11 cellular contexts compared by ENCODE assay signal in genomic region chr4:140567722-140568121, GRCh38. TPM values are rescaled to one million over a fixed set of nuclear protein-coding genes. Genes with fewer than 3 reads are reported as not detected.
DNase-seq lines count a peak whose midpoint lies in the region.
"Had no signal": no experiment of that assay in that cellular context is flagged by ENCODE, and none has a peak within 500 bp of the region (broad histone marks: within the 10 kb centered on the region; RNA-seq: fewer than 3 reads in every experiment).

No MANE protein-coding gene starts in this region.

- H3K4me2 ChIP-seq in neuronal stem cell (ENCODE audit: insufficient read depth, low read length, poor library complexity, severe bottlenecking), result peak overlapping the region; percentile 45

- H3K79me1 ChIP-seq in neuronal stem cell (ENCODE audit: low read depth, low read length), result no peaks in the 10 kb centered on the region

- no peak overlapping the region for H4K8ac ChIP-seq in neuronal stem cell (ENCODE audit: low read depth, low read length)

- H3K9me3 ChIP-seq in neuronal stem cell (replicated peaks in 1 of 2; ENCODE audit: control insufficient read depth in 2 of 2, insufficient read depth in 1 of 2, low read depth in 1 of 2, low read length in 2 of 2), result peaks cover 0 to 4% of the 10 kb centered on the region in 2 donors

- no peak overlapping the region for H2BK12ac ChIP-seq in neuronal stem cell (ENCODE audit: low read length)

- H2BK15ac ChIP-seq in neuronal stem cell (ENCODE audit: low read length), result no peak overlapping the region

- no peak overlapping the region for H2BK5ac ChIP-seq in neuronal stem cell (ENCODE audit: low read length)

- peak; percentile 1 for DNase-seq in EL
- DNase-seq in NCI-H2227 treated with DMSO at 0.1 percent for 48 hours (lab: John Stamatoyannopoulos, UW), result peak; percentile 11
- peak; percentile 19 for DNase-seq in germinal center (ENCODE audit: low spot score)
- peak; percentile 12 for DNase-seq in neuronal stem cell (ENCODE audit: low spot score)
- no peak for DNase-seq in SHP77 treated with DMSO at 0.1 percent for 48 hours (lab: John Stamatoyannopoulos, UW)
- no peak for DNase-seq in stimulated activated naive CD4-positive, alpha-beta T cell treated with Interleukin-2 at 50 U/mL for 16 hours (lab: John Stamatoyannopoulos, UW)
- DNase-seq in hypothalamus (lab: John Stamatoyannopoulos, UW), result no peak
- DNase-seq in OCI-M1 (lab: John Stamatoyannopoulos, UW), result no peak
- DNase-seq: NCI-H1417 treated with DMSO at 0.1 percent for 48 hours had no signal

- no peak overlapping the region for H3K9ac ChIP-seq in neuronal stem cell (ENCODE audit: low read depth, low read length, poor library complexity)

- no CpG with 5 or more reads among the region's 18 CpGs for WGBS in neuronal stem cell (ENCODE audit: extremely low coverage in 2 of 2, insufficient read length in 2 of 2, insufficient replicate concordance in 1 of 2), 2 donors

- H3K27me3 ChIP-seq in neuronal stem cell (ENCODE audit: control insufficient read depth in 3 of 3, insufficient read depth in 3 of 3, low read depth in 1 of 3, low read length in 3 of 3), result peaks cover 9 to 73% (median 39%) of the 10 kb centered on the region in 3 experiments
- H3K27me3 ChIP-seq: ovary had no signal

- H3K4me3 ChIP-seq in neuronal stem cell (ENCODE audit: low read length in 2 of 2), result peak overlapping the region in 1 of 2 donors; percentile 4
- H3K4me3 ChIP-seq: ovary had no signal

- no peak overlapping the region for H3K27ac ChIP-seq in neuronal stem cell (replicated peaks; ENCODE audit: low read length)
- H3K27ac ChIP-seq: ovary, upper lobe of left lung had no signal

- no peak overlapping the region for H3K4ac ChIP-seq in neuronal stem cell (ENCODE audit: low read length)

- H2BK120ac ChIP-seq in neuronal stem cell (ENCODE audit: low read depth, low read length), result no peak overlapping the region

- H3K18ac ChIP-seq in neuronal stem cell (ENCODE audit: low read length), result no peak overlapping the region

- no peaks in the 10 kb centered on the region for H3K36me3 ChIP-seq in neuronal stem cell (replicated peaks in 1 of 2; ENCODE audit: control insufficient read depth in 2 of 2, insufficient read depth in 2 of 2, low read length in 2 of 2)
- H3K36me3 ChIP-seq: ovary, upper lobe of left lung had no signal

- no peak overlapping the region for H2AK5ac ChIP-seq in neuronal stem cell (ENCODE audit: low read depth, low read length)

- H3K4me1 ChIP-seq in neuronal stem cell (ENCODE audit: control insufficient read depth in 2 of 2, insufficient read depth in 1 of 2, low read depth in 1 of 2, low read length in 2 of 2), result peaks cover 6 to 7% of the 10 kb centered on the region in 2 donors

- no peak overlapping the region for H4K91ac ChIP-seq in neuronal stem cell (ENCODE audit: low read depth, low read length, poor library complexity)

- H3K14ac ChIP-seq in neuronal stem cell (ENCODE audit: low read length), result no peak overlapping the region

- H3K23ac ChIP-seq in neuronal stem cell (ENCODE audit: low read depth, low read length, poor library complexity), result no peak overlapping the region

- H2AFZ ChIP-seq in neuronal stem cell (ENCODE audit: low read length), result peak overlapping the region; percentile 76

RNA-seq across cellular contexts. Expression of gene UCP1, which starts 1.0 kb away (rescaled TPM):
- polyA plus RNA-seq in neuronal stem cell (2013, experiment 1 of 2), result 0.13 TPM
- polyA plus RNA-seq in neuronal stem cell (2013, experiment 2 of 2), result 0.07 TPM
- polyA plus RNA-seq: ovary had no signal

RNA-seq across cellular contexts. Expression of gene ELMOD2, which starts 43.8 kb away (rescaled TPM):
- 35.3 TPM for polyA plus RNA-seq in neuronal stem cell (2013, experiment 1 of 2)
- polyA plus RNA-seq in neuronal stem cell (2013, experiment 2 of 2), result 35.8 TPM

Comparison
In these comparisons a context has a peak if more than half of its experiments do, and no peak if none do; other contexts are left out.
1. DNase-seq: peak in EL (single experiment), NCI-H2227 treated with DMSO at 0.1 percent for 48 hours (single experiment), germinal center (single experiment) and neuronal stem cell (single experiment); none in SHP77 treated with DMSO at 0.1 percent for 48 hours (single experiment), stimulated activated naive CD4-positive, alpha-beta T cell treated with Interleukin-2 at 50 U/mL for 16 hours (single experiment), hypothalamus (0 of 51) and OCI-M1 (single experiment).